9 cellular contexts compared by ENCODE assay signal in genomic region chr5:94691947-94692346, GRCh38.
DNase-seq lines count a peak whose midpoint lies in the region; ATAC-seq and TF ChIP-seq lines count a peak whose summit lies in the region.
"Had no signal": no experiment of that assay in that cellular context is flagged by ENCODE, and none has a peak within 500 bp of the region (broad histone marks: within the 10 kb centered on the region; RNA-seq: fewer than 3 reads in every experiment).

No MANE protein-coding gene starts in this region.

- no peaks in the 10 kb centered on the region for H3K9me3 ChIP-seq in PC-3 (ENCODE audit: low read length)

- intact Hi-C loops in PC-3 (cut with micrococcal nuclease), result loop anchor here (2.0 to 10.0 kb wide), 3 partner anchors 45 to 437 kb away; no protein-coding TSS in a partner anchor

- ATAC-seq in PC-3 (0 out of 2 replicates have a peak, but pooled peaks have one; percentile 30), GM21737 (IDR thresholded peaks at IDR 0.05; ENCODE audit: unreplicated experiment) (no peak)

- DNase-seq in HT1080 (ENCODE audit: low read depth) (peak; percentile 69), PC-3 (peak; percentile 32), epithelial cell of esophagus (ENCODE audit: low read depth) (peak; percentile 49), retinal pigment epithelial cell (ENCODE audit: low read depth) (peak; percentile 61), erythroblast (lab: John Stamatoyannopoulos, UW) (no peak), NAMALWA (ENCODE audit: low spot score) (no peak)
- DNase-seq: activated CD4-positive, alpha-beta T cell treated with anti-CD3 and anti-CD28 coated beads for 48 hours; stimulated activated CD4-positive, alpha-beta T cell treated with anti-CD3 and anti-CD28 coated beads, Interleukin-12 subunit alpha, Interleukin-12 subunit beta, amount 100 ng/mL, for 4 hours had no signal

- H3K27ac ChIP-seq in PC-3 (ENCODE audit: low read length), result no peak overlapping the region

- no peak overlapping the region for H3K4me3 ChIP-seq in PC-3 (ENCODE audit: low read length)
- H3K4me3 ChIP-seq in epithelial cell of esophagus (ENCODE audit: low read length), result no peak overlapping the region
- no peak overlapping the region for H3K4me3 ChIP-seq in retinal pigment epithelial cell (ENCODE audit: low read length)

- TF ChIP-seq CTCF in PC-3 (conservative IDR thresholded peaks at IDR 0.05; ENCODE audit: low read depth, low read length), result no peak
- no peak for TF ChIP-seq CTCF in epithelial cell of esophagus (IDR thresholded peaks at IDR 0.05; ENCODE audit: insufficient read depth, low read depth, low read length, missing control alignments)
- TF ChIP-seq CTCF in retinal pigment epithelial cell (conservative IDR thresholded peaks at IDR 0.05; ENCODE audit: low read depth, low read length), result no peak

- H3K9ac ChIP-seq in PC-3 (ENCODE audit: low read length), result no peak overlapping the region

- no TSS peak for BruUV-seq in PC-3 (replicated peaks; lab: Mats Ljungman, UMichigan)

- H3K4me1 ChIP-seq in PC-3 (ENCODE audit: insufficient read depth, low read length), result peaks cover 15% of the 10 kb centered on the region

- H2AFZ ChIP-seq in PC-3 (ENCODE audit: low read length), result no peak overlapping the region

- H3K9me2 ChIP-seq in PC-3 (replicated peaks; ENCODE audit: low read length), result no peaks in the 10 kb centered on the region

- no peaks in the 10 kb centered on the region for H3K27me3 ChIP-seq in PC-3 (ENCODE audit: low read length)

- peaks cover 2% of the 10 kb centered on the region; the same call in 1 of the 2 replicates for H3K36me3 ChIP-seq in PC-3 (ENCODE audit: low read depth, low read length)

- no peak overlapping the region for H3K4me2 ChIP-seq in PC-3 (ENCODE audit: low read length)

- H3F3A ChIP-seq in PC-3 (ENCODE audit: low read length, unreplicated experiment), result no peaks in the 10 kb centered on the region

- CTCF ChIA-PET in PC-3 (lab: Charles Lee), result no interaction called here

- POLR2A ChIA-PET in PC-3 (lab: Charles Lee; ENCODE audit: unreplicated experiment), result no interaction called here

- TF ChIP-seq POLR2A in erythroblast (IDR thresholded peaks at IDR 0.05; ENCODE audit: low read length), result no peak

- no peaks in the 10 kb centered on the region for H4K20me1 ChIP-seq in PC-3 (ENCODE audit: low read length)

- H3K79me2 ChIP-seq in PC-3 (ENCODE audit: low read length), result no peaks in the 10 kb centered on the region

Comparison
In these comparisons a context has a peak if more than half of its experiments do, and no peak if none do; other contexts are left out.
1. DNase-seq: peak in HT1080 (single experiment), PC-3 (single experiment), epithelial cell of esophagus (single experiment) and retinal pigment epithelial cell (single experiment); none in erythroblast (0 of 2) and NAMALWA (single experiment).